In genomic region chr1:204940591-204940990, GRCh38 we compare ENCODE assay signal across 20 cellular contexts.
"Had no signal": no experiment of that assay in that cellular context is flagged by ENCODE, and none has a peak within 500 bp of the region (broad histone marks: within the 10 kb centered on the region; RNA-seq: fewer than 3 reads in every experiment).

No MANE protein-coding gene starts in this region.

- H3K27ac ChIP-seq: colonic mucosa, epithelial cell of prostate, left lung, tibial artery had no signal

- H3K4me3 ChIP-seq: colonic mucosa, left lung, lung, sigmoid colon, smooth muscle cell, tibial artery had no signal

- DNase-seq: activated CD4-positive, alpha-beta T cell treated with anti-CD3 and anti-CD28 coated beads, Interleukin-2, amount 50 U/mL, for 1 hour; activated CD4-positive, CD25-positive, alpha-beta regulatory T cell treated with anti-CD3 and anti-CD28 coated beads, Interleukin-2, amount 50 U/mL, for 72 hours; activated CD8-positive, alpha-beta T cell treated with anti-CD3 and anti-CD28 coated beads, Interleukin-2, amount 10 ng/mL, durations not matched to agents 7 days and 5 days; activated gamma-delta T cell treated with Interleukin-2 at 50 U/mL for 16 hours; colonic mucosa; endodermal cell; foreskin melanocyte; kidney glomerular epithelial cell; left lung; natural killer cell; retina; sigmoid colon; stimulated activated CD4-positive, alpha-beta T cell treated with anti-CD3 and anti-CD28 coated beads, Interleukin-4, amount 100 ng/mL, for 1 hour; stimulated activated naive CD4-positive, alpha-beta T cell; T-cell; tibial artery; WERI-Rb-1 had no signal

- H3K36me3 ChIP-seq: colonic mucosa, left lung had no signal

- H3K4me1 ChIP-seq: colonic mucosa, left lung had no signal

- H3K4me2 ChIP-seq: smooth muscle cell had no signal

- H3K9me3 ChIP-seq: colonic mucosa, left lung, sigmoid colon, tibial artery had no signal

- ATAC-seq: activated CD8-positive, alpha-beta T cell treated with anti-CD3 and anti-CD28 coated beads, Interleukin-2, amount 10 ng/mL, durations not matched to agents 7 days and 5 days; left lung; natural killer cell; T-cell had no signal

- H3K27me3 ChIP-seq: colonic mucosa, sigmoid colon, tibial artery had no signal
